ENCODE assay signal across 1 cellular context in genomic region chr1:74858136-74858535, GRCh38.
A peak's percentile ranks its signal among the peaks of the same experiment; 100 is the strongest.
TF ChIP-seq lines count a peak whose summit lies in the region.

No MANE protein-coding gene starts in this region.

TF ChIP-seq in GM12878, 131 proteins besides CTCF, POLR2A, EP300 and RAD21 (continued from another document):
- TF ChIP-seq, protein P1, sequence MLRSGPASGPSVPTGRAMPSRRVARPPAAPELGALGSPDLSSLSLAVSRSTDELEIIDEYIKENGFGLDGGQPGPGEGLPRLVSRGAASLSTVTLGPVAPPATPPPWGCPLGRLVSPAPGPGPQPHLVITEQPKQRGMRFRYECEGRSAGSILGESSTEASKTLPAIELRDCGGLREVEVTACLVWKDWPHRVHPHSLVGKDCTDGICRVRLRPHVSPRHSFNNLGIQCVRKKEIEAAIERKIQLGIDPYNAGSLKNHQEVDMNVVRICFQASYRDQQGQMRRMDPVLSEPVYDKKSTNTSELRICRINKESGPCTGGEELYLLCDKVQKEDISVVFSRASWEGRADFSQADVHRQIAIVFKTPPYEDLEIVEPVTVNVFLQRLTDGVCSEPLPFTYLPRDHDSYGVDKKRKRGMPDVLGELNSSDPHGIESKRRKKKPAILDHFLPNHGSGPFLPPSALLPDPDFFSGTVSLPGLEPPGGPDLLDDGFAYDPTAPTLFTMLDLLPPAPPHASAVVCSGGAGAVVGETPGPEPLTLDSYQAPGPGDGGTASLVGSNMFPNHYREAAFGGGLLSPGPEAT (IDR thresholded peaks at IDR 0.05; ENCODE audit: low read depth) = no peak
- TF ChIP-seq GATAD2B (conservative IDR thresholded peaks at IDR 0.05; ENCODE audit: low read depth) (no peak), IRF3 (IDR thresholded peaks at IDR 0.05) (no peak), NBN (IDR thresholded peaks at IDR 0.05) (no peak), NR2C1 (IDR thresholded peaks at IDR 0.05) (no peak), MXI1 (IDR thresholded peaks at IDR 0.05; ENCODE audit: low read depth, low read length) (no peak), ZBTB40 (IDR thresholded peaks at IDR 0.05; ENCODE audit: borderline replicate concordance) (no peak), ETV6 (conservative IDR thresholded peaks at IDR 0.05 in 1 of 2, IDR thresholded peaks at IDR 0.05 in 1 of 2; ENCODE audit: borderline replicate concordance in 1 of 2, low read depth in 1 of 2) (no peak), RB1 (IDR thresholded peaks at IDR 0.05; ENCODE audit: borderline replicate concordance) (no peak), STAT1 (conservative IDR thresholded peaks at IDR 0.05) (no peak), TCF12 (IDR thresholded peaks at IDR 0.05; ENCODE audit: low read depth, low read length) (no peak), NFXL1 (IDR thresholded peaks at IDR 0.05; ENCODE audit: borderline replicate concordance) (no peak), POU2F2 (IDR thresholded peaks at IDR 0.05; ENCODE audit: borderline replicate concordance, low read depth, low read length) (no peak), KLF5 (IDR thresholded peaks at IDR 0.05; ENCODE audit: partially characterized antibody) (no peak), NFYA (IDR thresholded peaks at IDR 0.05; ENCODE audit: borderline replicate concordance, low read depth, low read length) (no peak), E2F4 (IDR thresholded peaks at IDR 0.05; ENCODE audit: low read depth, low read length) (no peak), NFIC (IDR thresholded peaks at IDR 0.05; ENCODE audit: low read depth, low read length) (peak; percentile 24; the same call in 1 of the 2 replicates), ATF3 (IDR thresholded peaks at IDR 0.05; ENCODE audit: borderline replicate concordance, extremely low read depth, low read depth, low read length) (no peak), MEF2B (IDR thresholded peaks at IDR 0.05; ENCODE audit: partially characterized antibody, poor library complexity, severe bottlenecking) (no peak), MYB (IDR thresholded peaks at IDR 0.05; ENCODE audit: borderline replicate concordance, low read depth, low read length) (no peak), EED (IDR thresholded peaks at IDR 0.05; ENCODE audit: low read depth) (no peak), IRF4 (IDR thresholded peaks at IDR 0.05; ENCODE audit: low read depth, low read length) (no peak), ASH2L (IDR thresholded peaks at IDR 0.05; ENCODE audit: borderline replicate concordance, low read depth) (no peak)
- TF ChIP-seq, protein P2, sequence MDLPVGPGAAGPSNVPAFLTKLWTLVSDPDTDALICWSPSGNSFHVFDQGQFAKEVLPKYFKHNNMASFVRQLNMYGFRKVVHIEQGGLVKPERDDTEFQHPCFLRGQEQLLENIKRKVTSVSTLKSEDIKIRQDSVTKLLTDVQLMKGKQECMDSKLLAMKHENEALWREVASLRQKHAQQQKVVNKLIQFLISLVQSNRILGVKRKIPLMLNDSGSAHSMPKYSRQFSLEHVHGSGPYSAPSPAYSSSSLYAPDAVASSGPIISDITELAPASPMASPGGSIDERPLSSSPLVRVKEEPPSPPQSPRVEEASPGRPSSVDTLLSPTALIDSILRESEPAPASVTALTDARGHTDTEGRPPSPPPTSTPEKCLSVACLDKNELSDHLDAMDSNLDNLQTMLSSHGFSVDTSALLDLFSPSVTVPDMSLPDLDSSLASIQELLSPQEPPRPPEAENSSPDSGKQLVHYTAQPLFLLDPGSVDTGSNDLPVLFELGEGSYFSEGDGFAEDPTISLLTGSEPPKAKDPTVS (IDR thresholded peaks at IDR 0.05; ENCODE audit: low read depth, low read length) = no peak
- TF ChIP-seq, protein P3, sequence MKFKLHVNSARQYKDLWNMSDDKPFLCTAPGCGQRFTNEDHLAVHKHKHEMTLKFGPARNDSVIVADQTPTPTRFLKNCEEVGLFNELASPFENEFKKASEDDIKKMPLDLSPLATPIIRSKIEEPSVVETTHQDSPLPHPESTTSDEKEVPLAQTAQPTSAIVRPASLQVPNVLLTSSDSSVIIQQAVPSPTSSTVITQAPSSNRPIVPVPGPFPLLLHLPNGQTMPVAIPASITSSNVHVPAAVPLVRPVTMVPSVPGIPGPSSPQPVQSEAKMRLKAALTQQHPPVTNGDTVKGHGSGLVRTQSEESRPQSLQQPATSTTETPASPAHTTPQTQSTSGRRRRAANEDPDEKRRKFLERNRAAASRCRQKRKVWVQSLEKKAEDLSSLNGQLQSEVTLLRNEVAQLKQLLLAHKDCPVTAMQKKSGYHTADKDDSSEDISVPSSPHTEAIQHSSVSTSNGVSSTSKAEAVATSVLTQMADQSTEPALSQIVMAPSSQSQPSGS (IDR thresholded peaks at IDR 0.05; ENCODE audit: low read length) = 0 out of 2 replicates have a peak, but pooled peaks have one; percentile 31
- TF ChIP-seq, protein P4, sequence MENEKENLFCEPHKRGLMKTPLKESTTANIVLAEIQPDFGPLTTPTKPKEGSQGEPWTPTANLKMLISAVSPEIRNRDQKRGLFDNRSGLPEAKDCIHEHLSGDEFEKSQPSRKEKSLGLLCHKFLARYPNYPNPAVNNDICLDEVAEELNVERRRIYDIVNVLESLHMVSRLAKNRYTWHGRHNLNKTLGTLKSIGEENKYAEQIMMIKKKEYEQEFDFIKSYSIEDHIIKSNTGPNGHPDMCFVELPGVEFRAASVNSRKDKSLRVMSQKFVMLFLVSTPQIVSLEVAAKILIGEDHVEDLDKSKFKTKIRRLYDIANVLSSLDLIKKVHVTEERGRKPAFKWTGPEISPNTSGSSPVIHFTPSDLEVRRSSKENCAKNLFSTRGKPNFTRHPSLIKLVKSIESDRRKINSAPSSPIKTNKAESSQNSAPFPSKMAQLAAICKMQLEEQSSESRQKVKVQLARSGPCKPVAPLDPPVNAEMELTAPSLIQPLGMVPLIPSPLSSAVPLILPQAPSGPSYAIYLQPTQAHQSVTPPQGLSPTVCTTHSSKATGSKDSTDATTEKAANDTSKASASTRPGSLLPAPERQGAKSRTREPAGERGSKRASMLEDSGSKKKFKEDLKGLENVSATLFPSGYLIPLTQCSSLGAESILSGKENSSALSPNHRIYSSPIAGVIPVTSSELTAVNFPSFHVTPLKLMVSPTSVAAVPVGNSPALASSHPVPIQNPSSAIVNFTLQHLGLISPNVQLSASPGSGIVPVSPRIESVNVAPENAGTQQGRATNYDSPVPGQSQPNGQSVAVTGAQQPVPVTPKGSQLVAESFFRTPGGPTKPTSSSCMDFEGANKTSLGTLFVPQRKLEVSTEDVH (IDR thresholded peaks at IDR 0.05; ENCODE audit: low read depth, partially characterized antibody) = no peak
- TF ChIP-seq, protein P5, sequence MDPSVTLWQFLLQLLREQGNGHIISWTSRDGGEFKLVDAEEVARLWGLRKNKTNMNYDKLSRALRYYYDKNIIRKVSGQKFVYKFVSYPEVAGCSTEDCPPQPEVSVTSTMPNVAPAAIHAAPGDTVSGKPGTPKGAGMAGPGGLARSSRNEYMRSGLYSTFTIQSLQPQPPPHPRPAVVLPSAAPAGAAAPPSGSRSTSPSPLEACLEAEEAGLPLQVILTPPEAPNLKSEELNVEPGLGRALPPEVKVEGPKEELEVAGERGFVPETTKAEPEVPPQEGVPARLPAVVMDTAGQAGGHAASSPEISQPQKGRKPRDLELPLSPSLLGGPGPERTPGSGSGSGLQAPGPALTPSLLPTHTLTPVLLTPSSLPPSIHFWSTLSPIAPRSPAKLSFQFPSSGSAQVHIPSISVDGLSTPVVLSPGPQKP (IDR thresholded peaks at IDR 0.05; ENCODE audit: low read depth, low read length) = no peak
- TF ChIP-seq, protein P6, sequence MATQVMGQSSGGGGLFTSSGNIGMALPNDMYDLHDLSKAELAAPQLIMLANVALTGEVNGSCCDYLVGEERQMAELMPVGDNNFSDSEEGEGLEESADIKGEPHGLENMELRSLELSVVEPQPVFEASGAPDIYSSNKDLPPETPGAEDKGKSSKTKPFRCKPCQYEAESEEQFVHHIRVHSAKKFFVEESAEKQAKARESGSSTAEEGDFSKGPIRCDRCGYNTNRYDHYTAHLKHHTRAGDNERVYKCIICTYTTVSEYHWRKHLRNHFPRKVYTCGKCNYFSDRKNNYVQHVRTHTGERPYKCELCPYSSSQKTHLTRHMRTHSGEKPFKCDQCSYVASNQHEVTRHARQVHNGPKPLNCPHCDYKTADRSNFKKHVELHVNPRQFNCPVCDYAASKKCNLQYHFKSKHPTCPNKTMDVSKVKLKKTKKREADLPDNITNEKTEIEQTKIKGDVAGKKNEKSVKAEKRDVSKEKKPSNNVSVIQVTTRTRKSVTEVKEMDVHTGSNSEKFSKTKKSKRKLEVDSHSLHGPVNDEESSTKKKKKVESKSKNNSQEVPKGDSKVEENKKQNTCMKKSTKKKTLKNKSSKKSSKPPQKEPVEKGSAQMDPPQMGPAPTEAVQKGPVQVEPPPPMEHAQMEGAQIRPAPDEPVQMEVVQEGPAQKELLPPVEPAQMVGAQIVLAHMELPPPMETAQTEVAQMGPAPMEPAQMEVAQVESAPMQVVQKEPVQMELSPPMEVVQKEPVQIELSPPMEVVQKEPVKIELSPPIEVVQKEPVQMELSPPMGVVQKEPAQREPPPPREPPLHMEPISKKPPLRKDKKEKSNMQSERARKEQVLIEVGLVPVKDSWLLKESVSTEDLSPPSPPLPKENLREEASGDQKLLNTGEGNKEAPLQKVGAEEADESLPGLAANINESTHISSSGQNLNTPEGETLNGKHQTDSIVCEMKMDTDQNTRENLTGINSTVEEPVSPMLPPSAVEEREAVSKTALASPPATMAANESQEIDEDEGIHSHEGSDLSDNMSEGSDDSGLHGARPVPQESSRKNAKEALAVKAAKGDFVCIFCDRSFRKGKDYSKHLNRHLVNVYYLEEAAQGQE (IDR thresholded peaks at IDR 0.05; ENCODE audit: low read depth, low read length) = no peak
